ENCODE assay signal across 1 cellular context in genomic region chr17:57465551-57465950, GRCh38.
TF ChIP-seq lines count a peak whose summit lies in the region.

No MANE protein-coding gene starts in this region.

TF ChIP-seq in H1, 55 proteins besides CTCF, POLR2A, EP300 and RAD21:
- TF ChIP-seq CBX8 (IDR thresholded peaks at IDR 0.05; ENCODE audit: borderline replicate concordance, low read depth, low read length): no peak
- no peak for TF ChIP-seq TBP (IDR thresholded peaks at IDR 0.05; ENCODE audit: low read depth, low read length)
- TF ChIP-seq KDM4A (IDR thresholded peaks at IDR 0.05; ENCODE audit: low read depth, low read length, severe bottlenecking): no peak
- TF ChIP-seq CTBP2 (IDR thresholded peaks at IDR 0.05; ENCODE audit: borderline replicate concordance, insufficient read depth, insufficient read length, low read length): no peak
- TF ChIP-seq BCL11A (IDR thresholded peaks at IDR 0.05; ENCODE audit: low read depth in 2 of 2, low read length in 2 of 2): no peak
- TF ChIP-seq KDM5A (IDR thresholded peaks at IDR 0.05; ENCODE audit: low read length): no peak
TF ChIP-seq in H1: peak in this region for 0.
